27 cellular contexts compared by ENCODE assay signal in the genomic region with DNA sequence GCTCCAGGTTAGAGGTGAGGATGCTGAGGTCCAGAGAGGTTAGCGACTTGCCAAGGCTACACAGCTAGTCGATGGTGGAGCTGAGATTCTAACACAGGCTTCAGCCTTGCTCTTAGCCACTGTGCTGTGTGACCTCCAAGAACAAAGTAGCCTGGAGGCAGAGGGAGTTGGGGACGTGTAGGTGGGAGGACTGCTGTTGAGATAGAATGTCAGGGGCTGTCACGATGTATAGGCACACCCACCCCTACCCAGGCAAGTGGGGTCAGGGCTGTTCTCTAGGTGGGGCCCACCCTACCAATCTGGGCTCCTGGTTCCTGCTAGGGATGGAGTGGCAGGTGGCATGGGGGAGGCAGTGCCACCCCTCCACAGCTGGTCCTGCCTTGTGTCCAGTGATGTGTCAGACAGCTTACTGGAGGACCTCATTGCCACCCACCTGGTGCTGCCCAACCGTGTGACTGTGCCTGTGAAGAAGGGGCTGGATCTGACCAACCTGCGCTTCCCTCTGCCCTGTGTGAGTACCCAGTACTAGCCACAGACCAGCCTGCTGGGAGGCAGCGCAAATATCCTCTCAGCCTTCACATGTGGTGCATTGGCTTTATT. TPM values are rescaled to one million over a fixed set of nuclear protein-coding genes. Genes with fewer than 3 reads are reported as not detected.
"Had no signal": no experiment of that assay in that cellular context is flagged by ENCODE, and none has a peak within 500 bp of the region (broad histone marks: within the 10 kb centered on the region; RNA-seq: fewer than 3 reads in every experiment).

No MANE protein-coding gene starts in this region.

- DNase-seq: activated CD4-positive, alpha-beta T cell treated with anti-CD3 and anti-CD28 coated beads for 4 hours; activated CD4-positive, alpha-beta T cell treated with anti-CD3 and anti-CD28 coated beads, Interleukin-2, amount 50 U/mL, for 48 hours; activated CD4-positive, CD25-positive, alpha-beta regulatory T cell; activated naive CD4-positive, alpha-beta T cell; activated naive CD8-positive, alpha-beta T cell treated with anti-CD3 and anti-CD28 coated beads for 36 hours; activated T-cell treated with anti-CD3 and anti-CD28 coated beads, Interleukin-2, amount 50 U/mL, for 24 hours; central memory CD4-positive, alpha-beta T cell; effector memory CD8-positive, alpha-beta T cell; glutamatergic neuron; immature natural killer cell; mucosa of descending colon; nephron progenitor cell; nucleus accumbens; sigmoid colon; stimulated activated CD4-positive, alpha-beta T cell treated with anti-CD3 and anti-CD28 coated beads, Interleukin-15, amount 100 ng/mL, for 24 hours; stimulated activated CD4-positive, alpha-beta T cell treated with anti-CD3 and anti-CD28 coated beads, Interleukin-2, amount 100 ng/mL, for 48 hours; stimulated activated CD8-positive, alpha-beta memory T cell treated with anti-CD3 and anti-CD28 coated beads, Interleukin-4, amount 100 ng/mL, for 48 hours; stimulated activated naive B cell treated with anti-CD40 and anti-IgM and Interleukin-4, amounts not matched to agents 10 μg/mL and 1 μg/mL and 100 μg/mL, for 72 hours; SW 1271; T-helper 17 cell; tibial artery; uterus had no signal

- H3K4me2 ChIP-seq: hepatocyte, smooth muscle cell had no signal

- H3K4me1 Mint-ChIP-seq: activated naive CD8-positive, alpha-beta T cell treated with anti-CD3 and anti-CD28 coated beads for 36 hours; activated T-helper 17 cell treated with anti-CD3 and anti-CD28 coated beads, Interleukin-2, amount 50 U/mL, for 72 hours; immature natural killer cell; stimulated activated naive B cell treated with anti-CD40 and anti-IgM and Interleukin-4, amounts not matched to agents 10 μg/mL and 1 μg/mL and 100 μg/mL, for 72 hours; T-helper 17 cell had no signal

- H3K36me3 Mint-ChIP-seq: activated naive CD8-positive, alpha-beta T cell treated with anti-CD3 and anti-CD28 coated beads for 36 hours; immature natural killer cell; memory B cell; stimulated activated naive B cell treated with anti-CD40 and anti-IgM and Interleukin-4, amounts not matched to agents 10 μg/mL and 1 μg/mL and 100 μg/mL, for 72 hours had no signal

- H3K27ac Mint-ChIP-seq: activated naive CD8-positive, alpha-beta T cell treated with anti-CD3 and anti-CD28 coated beads for 36 hours; activated T-cell treated with anti-CD3 and anti-CD28 coated beads, Interleukin-2, amount 50 U/mL, for 24 hours; activated T-helper 17 cell treated with anti-CD3 and anti-CD28 coated beads, Interleukin-2, amount 50 U/mL, for 72 hours; effector memory CD8-positive, alpha-beta T cell; immature natural killer cell; memory B cell; stimulated activated naive B cell treated with anti-CD40 and anti-IgM and Interleukin-4, amounts not matched to agents 10 μg/mL and 1 μg/mL and 100 μg/mL, for 72 hours; T-helper 17 cell had no signal

- H3K27me3 ChIP-seq: hepatocyte, sigmoid colon, uterus had no signal

- H3K36me3 ChIP-seq: esophagus muscularis mucosa, uterus had no signal

- H3K9me3 ChIP-seq: esophagus muscularis mucosa, mucosa of descending colon, sigmoid colon, tibial artery, uterus had no signal

- H3K4me3 ChIP-seq: esophagus muscularis mucosa, hepatocyte, mucosa of descending colon, sigmoid colon, smooth muscle cell, tibial artery, uterus had no signal

- H3K4me1 ChIP-seq: esophagus muscularis mucosa, tibial artery, uterus had no signal

- H3K4me3 Mint-ChIP-seq: activated naive CD8-positive, alpha-beta T cell treated with anti-CD3 and anti-CD28 coated beads for 36 hours; activated T-cell treated with anti-CD3 and anti-CD28 coated beads, Interleukin-2, amount 50 U/mL, for 24 hours; activated T-helper 17 cell treated with anti-CD3 and anti-CD28 coated beads, Interleukin-2, amount 50 U/mL, for 72 hours; effector memory CD8-positive, alpha-beta T cell; immature natural killer cell; memory B cell; nephron progenitor cell; stimulated activated naive B cell treated with anti-CD40 and anti-IgM and Interleukin-4, amounts not matched to agents 10 μg/mL and 1 μg/mL and 100 μg/mL, for 72 hours; T-helper 17 cell had no signal

- H2AFZ ChIP-seq: hepatocyte had no signal

- H3K9me3 Mint-ChIP-seq: activated naive CD8-positive, alpha-beta T cell treated with anti-CD3 and anti-CD28 coated beads for 36 hours; activated T-cell treated with anti-CD3 and anti-CD28 coated beads, Interleukin-2, amount 50 U/mL, for 24 hours; activated T-helper 17 cell treated with anti-CD3 and anti-CD28 coated beads, Interleukin-2, amount 50 U/mL, for 72 hours; effector memory CD8-positive, alpha-beta T cell; immature natural killer cell; memory B cell; nephron progenitor cell; stimulated activated naive B cell treated with anti-CD40 and anti-IgM and Interleukin-4, amounts not matched to agents 10 μg/mL and 1 μg/mL and 100 μg/mL, for 72 hours had no signal

- ATAC-seq: activated T-helper 17 cell treated with anti-CD3 and anti-CD28 coated beads, Interleukin-2, amount 50 U/mL, for 72 hours; effector memory CD8-positive, alpha-beta T cell; mucosa of descending colon; stimulated activated naive B cell treated with anti-CD40 and anti-IgM and Interleukin-4, amounts not matched to agents 10 μg/mL and 1 μg/mL and 100 μg/mL, for 72 hours; T-helper 17 cell had no signal

- H3K27me3 Mint-ChIP-seq: activated T-cell treated with anti-CD3 and anti-CD28 coated beads, Interleukin-2, amount 50 U/mL, for 24 hours; activated T-helper 17 cell treated with anti-CD3 and anti-CD28 coated beads, Interleukin-2, amount 50 U/mL, for 72 hours had no signal

- H3K27ac ChIP-seq: esophagus muscularis mucosa, hepatocyte, sigmoid colon, tibial artery, uterus had no signal

RNA-seq across cellular contexts. Expression of a gene that starts 27.4 kb away (rescaled TPM):
- polyA plus RNA-seq: immature natural killer cell had no signal
